In the genomic region with DNA sequence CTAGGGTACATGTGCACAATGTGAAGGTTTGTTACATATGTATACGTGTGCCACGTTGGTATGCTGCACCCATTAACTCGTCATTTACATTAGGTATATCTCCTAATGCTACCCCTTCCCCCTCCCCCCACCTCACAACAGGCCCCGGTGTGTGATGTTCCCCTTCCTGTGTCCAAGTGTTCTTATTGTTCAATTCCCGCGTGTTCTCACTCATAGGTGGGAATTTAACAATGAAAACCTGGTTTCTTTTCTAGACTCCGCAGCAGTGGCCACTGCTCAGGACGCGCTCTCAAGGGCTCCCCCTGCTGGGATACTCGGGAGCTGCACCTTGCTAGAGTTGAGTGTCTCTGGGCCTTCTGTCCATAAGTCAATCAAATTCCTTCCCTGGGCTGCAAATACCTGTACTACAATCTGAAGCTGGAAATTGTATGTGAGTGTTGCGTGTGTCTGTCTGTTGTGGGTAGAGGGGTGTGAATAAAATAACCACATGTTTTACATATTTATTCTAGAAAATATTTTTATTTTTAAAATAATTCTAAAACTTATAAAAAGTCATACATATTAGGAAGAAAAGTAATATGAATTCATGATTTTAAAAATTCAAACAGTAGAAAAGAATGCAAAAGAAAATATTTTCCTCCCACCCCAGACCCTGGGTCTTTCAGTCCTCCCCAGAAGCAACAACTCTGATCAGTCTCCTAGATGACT, we compare ENCODE assay signal across 8 cellular contexts. TPM values are rescaled to one million over a fixed set of nuclear protein-coding genes. Genes with fewer than 3 reads are reported as not detected.
DNase-seq lines count a peak whose midpoint lies in the region; ATAC-seq lines count a peak whose summit lies in the region.

No MANE protein-coding gene starts in this region.

- no peaks in the 10 kb centered on the region for H3K36me3 Mint-ChIP-seq in activated CD4-positive, alpha-beta memory T cell treated with anti-CD3 and anti-CD28 coated beads for 36 hours
- H3K36me3 Mint-ChIP-seq in memory B cell: no peaks in the 10 kb centered on the region

- ATAC-seq in HG03439 (IDR thresholded peaks at IDR 0.05; ENCODE audit: unreplicated experiment): peak; percentile 81
- ATAC-seq in memory B cell (ENCODE audit: low read depth): peak; percentile 97
- no peak for ATAC-seq in HG02885 (IDR thresholded peaks at IDR 0.05; ENCODE audit: poor library complexity, unreplicated experiment)

- H3K4me1 Mint-ChIP-seq in activated CD4-positive, alpha-beta memory T cell treated with anti-CD3 and anti-CD28 coated beads for 36 hours (ENCODE audit: low read depth): peaks cover 7% of the 10 kb centered on the region
- peaks cover 3% of the 10 kb centered on the region for H3K4me1 Mint-ChIP-seq in memory B cell

- intact Hi-C loops in activated CD4-positive, alpha-beta memory T cell treated with anti-CD3 and anti-CD28 coated beads for 36 hours (cut with micrococcal nuclease): loop anchor here (1.0 to 5.0 kb wide), 2 partner anchors 35 to 144 kb away; partner anchors contain the start of gene UQCC1

- POLR2A ChIA-PET in activated CD4-positive, alpha-beta memory T cell treated with anti-CD3 and anti-CD28 coated beads for 36 hours (lab: Charles Lee): interaction anchor here (0.6 to 1.1 kb wide), 2 partner anchors 142 to 145 kb away, joined by 3 to 4 read pairs; no protein-coding TSS in a partner anchor

- CTCF ChIA-PET in activated CD4-positive, alpha-beta memory T cell treated with anti-CD3 and anti-CD28 coated beads for 36 hours (lab: Charles Lee): interaction anchor here (0.6 to 7.2 kb wide), 24 partner anchors 7 to 914 kb away, joined by 3 to 99 read pairs (median 4); partner anchors contain the start of genes CEP250, EDEM2, EIF6 and GDF5

- peaks cover 4% of the 10 kb centered on the region for H3K27me3 Mint-ChIP-seq in activated CD4-positive, alpha-beta memory T cell treated with anti-CD3 and anti-CD28 coated beads for 36 hours
- peaks cover 3% of the 10 kb centered on the region for H3K27me3 Mint-ChIP-seq in memory B cell

- no peak overlapping the region for H3K27ac Mint-ChIP-seq in activated CD4-positive, alpha-beta memory T cell treated with anti-CD3 and anti-CD28 coated beads for 36 hours
- H3K27ac Mint-ChIP-seq in memory B cell: no peak overlapping the region

- DNase-seq in DMS53 (lab: John Stamatoyannopoulos, UW) (peak; percentile 93), NCI-H748 treated with DMSO at 0.1 percent for 48 hours (lab: John Stamatoyannopoulos, UW) (peak; percentile 80), memory B cell (ENCODE audit: low spot score in 2 of 2) (peak; percentile 89 to 96)
- peak; percentile 94 for DNase-seq in activated CD4-positive, alpha-beta memory T cell treated with anti-CD3 and anti-CD28 coated beads for 36 hours
- peak; percentile 86 for DNase-seq in effector CD4-positive, alpha-beta T cell
- DNase-seq in stimulated activated CD8-positive, alpha-beta memory T cell treated with anti-CD3 and anti-CD28 coated beads, Interleukin-12 subunit alpha, Interleukin-12 subunit beta, amount 100 ng/mL, for 24 hours (ENCODE audit: extremely low read depth): peak; percentile 68

- peak overlapping the region; percentile 83 for H3K4me3 Mint-ChIP-seq in activated CD4-positive, alpha-beta memory T cell treated with anti-CD3 and anti-CD28 coated beads for 36 hours
- H3K4me3 Mint-ChIP-seq in memory B cell: peak overlapping the region; percentile 85

- no peaks in the 10 kb centered on the region for H3K9me3 Mint-ChIP-seq in activated CD4-positive, alpha-beta memory T cell treated with anti-CD3 and anti-CD28 coated beads for 36 hours
- no peaks in the 10 kb centered on the region for H3K9me3 Mint-ChIP-seq in memory B cell

RNA-seq across cellular contexts. Expression of gene CEP250, which starts 8.2 kb away (rescaled TPM):
- total RNA-seq in activated CD4-positive, alpha-beta memory T cell treated with anti-CD3 and anti-CD28 coated beads for 36 hours: 10 to 100 TPM; 47.2 to 60.8 TPM

RNA-seq across cellular contexts. Expression of gene GDF5, which starts 9.2 kb away (rescaled TPM):
- total RNA-seq in activated CD4-positive, alpha-beta memory T cell treated with anti-CD3 and anti-CD28 coated beads for 36 hours: not detected

RNA-seq across cellular contexts. Expression of gene UQCC1, which starts 35.5 kb away (rescaled TPM):
- total RNA-seq in activated CD4-positive, alpha-beta memory T cell treated with anti-CD3 and anti-CD28 coated beads for 36 hours: 10 to 100 TPM; 44.4 to 48.6 TPM
